1 cellular context compared by ENCODE assay signal in genomic region chr1:181099152-181100014, GRCh38.
A peak's percentile ranks its signal among the peaks of the same experiment; 100 is the strongest.
TF ChIP-seq lines count a peak whose summit lies in the region.

No MANE protein-coding gene starts in this region.

TF ChIP-seq in K562, 482 proteins besides CTCF, POLR2A, EP300 and RAD21 (continued from another document):
- no peak for TF ChIP-seq TSHZ1 (CRISPR knock-in tag; IDR thresholded peaks at IDR 0.05)
- TF ChIP-seq MAFK (IDR thresholded peaks at IDR 0.05; ENCODE audit: low read length) = no peak
- peak; percentile 17; the same call in 1 of the 2 replicates for TF ChIP-seq ZBTB2 (IDR thresholded peaks at IDR 0.05)
- peak; percentile 46; the same call in 1 of the 2 replicates for TF ChIP-seq ATF3 (IDR thresholded peaks at IDR 0.05)
- TF ChIP-seq ATF3 (CRISPR knock-in tag; conservative IDR thresholded peaks at IDR 0.05) = no peak
- TF ChIP-seq NCOR1 (IDR thresholded peaks at IDR 0.05) = peak; percentile 35; the same call in 1 of the 2 replicates
- peak; percentile 62; the same call in 1 of the 2 replicates for TF ChIP-seq LEF1 (IDR thresholded peaks at IDR 0.05)
- TF ChIP-seq RB1 (IDR thresholded peaks at IDR 0.05; ENCODE audit: low read depth) = 0 out of 2 replicates have a peak, but pooled peaks have one; percentile 38
- peak; percentile 43; the same call in 1 of the 2 replicates for TF ChIP-seq ZNF512 (tag; IDR thresholded peaks at IDR 0.05)
- no peak for TF ChIP-seq NR1H2 (CRISPR knock-in tag; IDR thresholded peaks at IDR 0.05)
- peak in 1 of 2 experiments; percentile 41 for TF ChIP-seq AFF1 (IDR thresholded peaks at IDR 0.05; ENCODE audit: low read depth in 1 of 2, partially characterized antibody in 2 of 2)
